Comparison of ENCODE assay signal across 1 cellular context in the genomic region with DNA sequence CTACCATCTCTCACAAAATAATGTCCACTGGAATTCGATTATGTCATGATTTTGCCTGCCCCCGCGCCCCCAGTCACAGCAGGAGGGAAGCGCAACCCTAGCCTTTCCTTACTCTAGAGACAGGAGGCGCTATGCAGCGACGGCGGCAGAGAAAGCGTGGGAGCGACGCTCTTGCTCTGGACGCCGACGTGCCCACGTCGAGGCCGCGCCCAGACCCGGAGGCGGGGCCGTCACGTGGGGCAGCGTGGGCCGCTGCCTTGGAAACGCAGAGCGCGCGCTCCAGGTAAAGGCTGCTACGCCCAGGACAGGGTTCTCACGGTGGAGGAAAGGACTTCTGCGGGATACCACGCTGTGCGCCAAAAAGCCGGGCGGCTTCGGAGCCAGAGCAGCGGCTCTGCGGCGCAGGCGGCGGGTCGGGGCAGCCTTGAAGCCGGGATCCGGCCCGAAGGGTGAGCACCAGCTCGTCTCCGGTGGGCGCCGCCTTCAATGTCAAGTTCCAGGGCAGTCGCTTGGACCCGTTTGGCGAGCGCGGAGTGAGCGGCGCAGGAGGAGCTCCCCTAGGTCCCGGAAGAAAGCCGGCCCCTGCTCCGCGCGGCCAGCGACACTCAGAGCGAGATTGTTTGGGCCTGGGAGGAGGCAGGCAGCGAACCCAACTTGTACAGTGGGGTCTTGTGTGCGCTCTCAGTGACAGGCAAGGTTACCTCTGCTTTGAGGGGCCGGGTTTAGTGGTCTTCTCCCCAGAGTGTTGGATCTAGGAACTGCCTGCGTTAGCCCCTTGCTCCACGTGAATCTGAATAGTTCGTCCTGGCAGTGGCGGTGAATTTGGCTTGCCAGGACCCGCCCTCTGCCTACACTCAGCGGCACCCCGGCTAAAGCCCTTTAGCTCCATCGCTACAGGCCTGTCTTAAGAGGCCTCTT.
A peak's percentile ranks its signal among the peaks of the same experiment; 100 is the strongest.
TF ChIP-seq lines count a peak whose summit lies in the region.

No MANE protein-coding gene starts in this region.

TF ChIP-seq in WTC11, 78 proteins besides CTCF, POLR2A, EP300 and RAD21 (continued from another document and continues in another):
- TF ChIP-seq, protein P1, sequence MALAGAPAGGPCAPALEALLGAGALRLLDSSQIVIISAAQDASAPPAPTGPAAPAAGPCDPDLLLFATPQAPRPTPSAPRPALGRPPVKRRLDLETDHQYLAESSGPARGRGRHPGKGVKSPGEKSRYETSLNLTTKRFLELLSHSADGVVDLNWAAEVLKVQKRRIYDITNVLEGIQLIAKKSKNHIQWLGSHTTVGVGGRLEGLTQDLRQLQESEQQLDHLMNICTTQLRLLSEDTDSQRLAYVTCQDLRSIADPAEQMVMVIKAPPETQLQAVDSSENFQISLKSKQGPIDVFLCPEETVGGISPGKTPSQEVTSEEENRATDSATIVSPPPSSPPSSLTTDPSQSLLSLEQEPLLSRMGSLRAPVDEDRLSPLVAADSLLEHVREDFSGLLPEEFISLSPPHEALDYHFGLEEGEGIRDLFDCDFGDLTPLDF (CRISPR knock-in tag; IDR thresholded peaks at IDR 0.05) = no peak
- TF ChIP-seq RELA (CRISPR knock-in tag; IDR thresholded peaks at IDR 0.05; ENCODE audit: borderline replicate concordance) (no peak), ZNF263 (CRISPR knock-in tag; IDR thresholded peaks at IDR 0.05; ENCODE audit: low read depth) (no peak), NR1H2 (CRISPR knock-in tag; IDR thresholded peaks at IDR 0.05) (no peak), GRHL2 (CRISPR knock-in tag; IDR thresholded peaks at IDR 0.05; ENCODE audit: insufficient replicate concordance, severe bottlenecking) (no peak), FOXP1 (CRISPR knock-in tag; IDR thresholded peaks at IDR 0.05; ENCODE audit: borderline replicate concordance) (peak; percentile 45; the same call in 1 of the 2 replicates), SP1 (CRISPR knock-in tag; conservative IDR thresholded peaks at IDR 0.05) (peak; percentile 98), ZNF121 (CRISPR knock-in tag; IDR thresholded peaks at IDR 0.05) (no peak), RORB (CRISPR knock-in tag; IDR thresholded peaks at IDR 0.05) (no peak), FOXJ3 (CRISPR knock-in tag; IDR thresholded peaks at IDR 0.05; ENCODE audit: borderline replicate concordance) (no peak), FOXK1 (CRISPR knock-in tag; IDR thresholded peaks at IDR 0.05) (peak; percentile 96), ZNF232 (CRISPR knock-in tag; IDR thresholded peaks at IDR 0.05) (no peak), TP53 (CRISPR knock-in tag; IDR thresholded peaks at IDR 0.05) (0 out of 2 replicates have a peak, but pooled peaks have one; percentile 44)
- TF ChIP-seq, protein P2, sequence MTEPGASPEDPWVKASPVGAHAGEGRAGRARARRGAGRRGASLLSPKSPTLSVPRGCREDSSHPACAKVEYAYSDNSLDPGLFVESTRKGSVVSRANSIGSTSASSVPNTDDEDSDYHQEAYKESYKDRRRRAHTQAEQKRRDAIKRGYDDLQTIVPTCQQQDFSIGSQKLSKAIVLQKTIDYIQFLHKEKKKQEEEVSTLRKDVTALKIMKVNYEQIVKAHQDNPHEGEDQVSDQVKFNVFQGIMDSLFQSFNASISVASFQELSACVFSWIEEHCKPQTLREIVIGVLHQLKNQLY (CRISPR knock-in tag; IDR thresholded peaks at IDR 0.05) = 0 out of 2 replicates have a peak, but pooled peaks have one; percentile 31
- TF ChIP-seq, protein P3, sequence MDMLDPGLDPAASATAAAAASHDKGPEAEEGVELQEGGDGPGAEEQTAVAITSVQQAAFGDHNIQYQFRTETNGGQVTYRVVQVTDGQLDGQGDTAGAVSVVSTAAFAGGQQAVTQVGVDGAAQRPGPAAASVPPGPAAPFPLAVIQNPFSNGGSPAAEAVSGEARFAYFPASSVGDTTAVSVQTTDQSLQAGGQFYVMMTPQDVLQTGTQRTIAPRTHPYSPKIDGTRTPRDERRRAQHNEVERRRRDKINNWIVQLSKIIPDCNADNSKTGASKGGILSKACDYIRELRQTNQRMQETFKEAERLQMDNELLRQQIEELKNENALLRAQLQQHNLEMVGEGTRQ (CRISPR knock-in tag; IDR thresholded peaks at IDR 0.05) = peak; percentile 99
- TF ChIP-seq, protein P4, sequence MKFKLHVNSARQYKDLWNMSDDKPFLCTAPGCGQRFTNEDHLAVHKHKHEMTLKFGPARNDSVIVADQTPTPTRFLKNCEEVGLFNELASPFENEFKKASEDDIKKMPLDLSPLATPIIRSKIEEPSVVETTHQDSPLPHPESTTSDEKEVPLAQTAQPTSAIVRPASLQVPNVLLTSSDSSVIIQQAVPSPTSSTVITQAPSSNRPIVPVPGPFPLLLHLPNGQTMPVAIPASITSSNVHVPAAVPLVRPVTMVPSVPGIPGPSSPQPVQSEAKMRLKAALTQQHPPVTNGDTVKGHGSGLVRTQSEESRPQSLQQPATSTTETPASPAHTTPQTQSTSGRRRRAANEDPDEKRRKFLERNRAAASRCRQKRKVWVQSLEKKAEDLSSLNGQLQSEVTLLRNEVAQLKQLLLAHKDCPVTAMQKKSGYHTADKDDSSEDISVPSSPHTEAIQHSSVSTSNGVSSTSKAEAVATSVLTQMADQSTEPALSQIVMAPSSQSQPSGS (CRISPR knock-in tag; IDR thresholded peaks at IDR 0.05; ENCODE audit: borderline replicate concordance, low read depth) = no peak
- TF ChIP-seq, protein P5, sequence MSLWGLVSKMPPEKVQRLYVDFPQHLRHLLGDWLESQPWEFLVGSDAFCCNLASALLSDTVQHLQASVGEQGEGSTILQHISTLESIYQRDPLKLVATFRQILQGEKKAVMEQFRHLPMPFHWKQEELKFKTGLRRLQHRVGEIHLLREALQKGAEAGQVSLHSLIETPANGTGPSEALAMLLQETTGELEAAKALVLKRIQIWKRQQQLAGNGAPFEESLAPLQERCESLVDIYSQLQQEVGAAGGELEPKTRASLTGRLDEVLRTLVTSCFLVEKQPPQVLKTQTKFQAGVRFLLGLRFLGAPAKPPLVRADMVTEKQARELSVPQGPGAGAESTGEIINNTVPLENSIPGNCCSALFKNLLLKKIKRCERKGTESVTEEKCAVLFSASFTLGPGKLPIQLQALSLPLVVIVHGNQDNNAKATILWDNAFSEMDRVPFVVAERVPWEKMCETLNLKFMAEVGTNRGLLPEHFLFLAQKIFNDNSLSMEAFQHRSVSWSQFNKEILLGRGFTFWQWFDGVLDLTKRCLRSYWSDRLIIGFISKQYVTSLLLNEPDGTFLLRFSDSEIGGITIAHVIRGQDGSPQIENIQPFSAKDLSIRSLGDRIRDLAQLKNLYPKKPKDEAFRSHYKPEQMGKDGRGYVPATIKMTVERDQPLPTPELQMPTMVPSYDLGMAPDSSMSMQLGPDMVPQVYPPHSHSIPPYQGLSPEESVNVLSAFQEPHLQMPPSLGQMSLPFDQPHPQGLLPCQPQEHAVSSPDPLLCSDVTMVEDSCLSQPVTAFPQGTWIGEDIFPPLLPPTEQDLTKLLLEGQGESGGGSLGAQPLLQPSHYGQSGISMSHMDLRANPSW (CRISPR knock-in tag; conservative IDR thresholded peaks at IDR 0.05; ENCODE audit: low read depth) = no peak
- TF ChIP-seq, protein P6, sequence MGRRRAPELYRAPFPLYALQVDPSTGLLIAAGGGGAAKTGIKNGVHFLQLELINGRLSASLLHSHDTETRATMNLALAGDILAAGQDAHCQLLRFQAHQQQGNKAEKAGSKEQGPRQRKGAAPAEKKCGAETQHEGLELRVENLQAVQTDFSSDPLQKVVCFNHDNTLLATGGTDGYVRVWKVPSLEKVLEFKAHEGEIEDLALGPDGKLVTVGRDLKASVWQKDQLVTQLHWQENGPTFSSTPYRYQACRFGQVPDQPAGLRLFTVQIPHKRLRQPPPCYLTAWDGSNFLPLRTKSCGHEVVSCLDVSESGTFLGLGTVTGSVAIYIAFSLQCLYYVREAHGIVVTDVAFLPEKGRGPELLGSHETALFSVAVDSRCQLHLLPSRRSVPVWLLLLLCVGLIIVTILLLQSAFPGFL (CRISPR knock-in tag; IDR thresholded peaks at IDR 0.05; ENCODE audit: borderline replicate concordance) = no peak
- TF ChIP-seq, protein P7, sequence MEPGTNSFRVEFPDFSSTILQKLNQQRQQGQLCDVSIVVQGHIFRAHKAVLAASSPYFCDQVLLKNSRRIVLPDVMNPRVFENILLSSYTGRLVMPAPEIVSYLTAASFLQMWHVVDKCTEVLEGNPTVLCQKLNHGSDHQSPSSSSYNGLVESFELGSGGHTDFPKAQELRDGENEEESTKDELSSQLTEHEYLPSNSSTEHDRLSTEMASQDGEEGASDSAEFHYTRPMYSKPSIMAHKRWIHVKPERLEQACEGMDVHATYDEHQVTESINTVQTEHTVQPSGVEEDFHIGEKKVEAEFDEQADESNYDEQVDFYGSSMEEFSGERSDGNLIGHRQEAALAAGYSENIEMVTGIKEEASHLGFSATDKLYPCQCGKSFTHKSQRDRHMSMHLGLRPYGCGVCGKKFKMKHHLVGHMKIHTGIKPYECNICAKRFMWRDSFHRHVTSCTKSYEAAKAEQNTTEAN (CRISPR knock-in tag; IDR thresholded peaks at IDR 0.05) = 0 out of 2 replicates have a peak, but pooled peaks have one; percentile 20
- TF ChIP-seq, protein P8, sequence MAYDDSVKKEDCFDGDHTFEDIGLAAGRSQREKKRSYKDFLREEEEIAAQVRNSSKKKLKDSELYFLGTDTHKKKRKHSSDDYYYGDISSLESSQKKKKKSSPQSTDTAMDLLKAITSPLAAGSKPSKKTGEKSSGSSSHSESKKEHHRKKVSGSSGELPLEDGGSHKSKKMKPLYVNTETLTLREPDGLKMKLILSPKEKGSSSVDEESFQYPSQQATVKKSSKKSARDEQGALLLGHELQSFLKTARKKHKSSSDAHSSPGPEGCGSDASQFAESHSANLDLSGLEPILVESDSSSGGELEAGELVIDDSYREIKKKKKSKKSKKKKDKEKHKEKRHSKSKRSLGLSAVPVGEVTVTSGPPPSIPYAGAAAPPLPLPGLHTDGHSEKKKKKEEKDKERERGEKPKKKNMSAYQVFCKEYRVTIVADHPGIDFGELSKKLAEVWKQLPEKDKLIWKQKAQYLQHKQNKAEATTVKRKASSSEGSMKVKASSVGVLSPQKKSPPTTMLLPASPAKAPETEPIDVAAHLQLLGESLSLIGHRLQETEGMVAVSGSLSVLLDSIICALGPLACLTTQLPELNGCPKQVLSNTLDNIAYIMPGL (CRISPR knock-in tag; IDR thresholded peaks at IDR 0.05) = peak; percentile 68; the same call in 1 of the 2 replicates
- TF ChIP-seq, protein P9, sequence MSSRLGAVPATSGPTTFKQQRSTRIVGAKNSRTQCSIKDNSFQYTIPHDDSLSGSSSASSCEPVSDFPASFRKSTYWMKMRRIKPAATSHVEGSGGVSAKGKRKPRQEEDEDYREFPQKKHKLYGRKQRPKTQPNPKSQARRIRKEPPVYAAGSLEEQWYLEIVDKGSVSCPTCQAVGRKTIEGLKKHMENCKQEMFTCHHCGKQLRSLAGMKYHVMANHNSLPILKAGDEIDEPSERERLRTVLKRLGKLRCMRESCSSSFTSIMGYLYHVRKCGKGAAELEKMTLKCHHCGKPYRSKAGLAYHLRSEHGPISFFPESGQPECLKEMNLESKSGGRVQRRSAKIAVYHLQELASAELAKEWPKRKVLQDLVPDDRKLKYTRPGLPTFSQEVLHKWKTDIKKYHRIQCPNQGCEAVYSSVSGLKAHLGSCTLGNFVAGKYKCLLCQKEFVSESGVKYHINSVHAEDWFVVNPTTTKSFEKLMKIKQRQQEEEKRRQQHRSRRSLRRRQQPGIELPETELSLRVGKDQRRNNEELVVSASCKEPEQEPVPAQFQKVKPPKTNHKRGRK (CRISPR knock-in tag; IDR thresholded peaks at IDR 0.05; ENCODE audit: borderline replicate concordance) = no peak
- TF ChIP-seq, protein P10, sequence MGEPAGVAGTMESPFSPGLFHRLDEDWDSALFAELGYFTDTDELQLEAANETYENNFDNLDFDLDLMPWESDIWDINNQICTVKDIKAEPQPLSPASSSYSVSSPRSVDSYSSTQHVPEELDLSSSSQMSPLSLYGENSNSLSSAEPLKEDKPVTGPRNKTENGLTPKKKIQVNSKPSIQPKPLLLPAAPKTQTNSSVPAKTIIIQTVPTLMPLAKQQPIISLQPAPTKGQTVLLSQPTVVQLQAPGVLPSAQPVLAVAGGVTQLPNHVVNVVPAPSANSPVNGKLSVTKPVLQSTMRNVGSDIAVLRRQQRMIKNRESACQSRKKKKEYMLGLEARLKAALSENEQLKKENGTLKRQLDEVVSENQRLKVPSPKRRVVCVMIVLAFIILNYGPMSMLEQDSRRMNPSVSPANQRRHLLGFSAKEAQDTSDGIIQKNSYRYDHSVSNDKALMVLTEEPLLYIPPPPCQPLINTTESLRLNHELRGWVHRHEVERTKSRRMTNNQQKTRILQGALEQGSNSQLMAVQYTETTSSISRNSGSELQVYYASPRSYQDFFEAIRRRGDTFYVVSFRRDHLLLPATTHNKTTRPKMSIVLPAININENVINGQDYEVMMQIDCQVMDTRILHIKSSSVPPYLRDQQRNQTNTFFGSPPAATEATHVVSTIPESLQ (CRISPR knock-in tag; IDR thresholded peaks at IDR 0.05) = no peak
- TF ChIP-seq, protein P11, sequence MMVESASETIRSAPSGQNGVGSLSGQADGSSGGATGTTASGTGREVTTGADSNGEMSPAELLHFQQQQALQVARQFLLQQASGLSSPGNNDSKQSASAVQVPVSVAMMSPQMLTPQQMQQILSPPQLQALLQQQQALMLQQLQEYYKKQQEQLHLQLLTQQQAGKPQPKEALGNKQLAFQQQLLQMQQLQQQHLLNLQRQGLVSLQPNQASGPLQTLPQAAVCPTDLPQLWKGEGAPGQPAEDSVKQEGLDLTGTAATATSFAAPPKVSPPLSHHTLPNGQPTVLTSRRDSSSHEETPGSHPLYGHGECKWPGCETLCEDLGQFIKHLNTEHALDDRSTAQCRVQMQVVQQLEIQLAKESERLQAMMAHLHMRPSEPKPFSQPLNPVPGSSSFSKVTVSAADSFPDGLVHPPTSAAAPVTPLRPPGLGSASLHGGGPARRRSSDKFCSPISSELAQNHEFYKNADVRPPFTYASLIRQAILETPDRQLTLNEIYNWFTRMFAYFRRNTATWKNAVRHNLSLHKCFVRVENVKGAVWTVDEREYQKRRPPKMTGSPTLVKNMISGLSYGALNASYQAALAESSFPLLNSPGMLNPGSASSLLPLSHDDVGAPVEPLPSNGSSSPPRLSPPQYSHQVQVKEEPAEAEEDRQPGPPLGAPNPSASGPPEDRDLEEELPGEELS (CRISPR knock-in tag; IDR thresholded peaks at IDR 0.05) = no peak
- TF ChIP-seq, protein P12, sequence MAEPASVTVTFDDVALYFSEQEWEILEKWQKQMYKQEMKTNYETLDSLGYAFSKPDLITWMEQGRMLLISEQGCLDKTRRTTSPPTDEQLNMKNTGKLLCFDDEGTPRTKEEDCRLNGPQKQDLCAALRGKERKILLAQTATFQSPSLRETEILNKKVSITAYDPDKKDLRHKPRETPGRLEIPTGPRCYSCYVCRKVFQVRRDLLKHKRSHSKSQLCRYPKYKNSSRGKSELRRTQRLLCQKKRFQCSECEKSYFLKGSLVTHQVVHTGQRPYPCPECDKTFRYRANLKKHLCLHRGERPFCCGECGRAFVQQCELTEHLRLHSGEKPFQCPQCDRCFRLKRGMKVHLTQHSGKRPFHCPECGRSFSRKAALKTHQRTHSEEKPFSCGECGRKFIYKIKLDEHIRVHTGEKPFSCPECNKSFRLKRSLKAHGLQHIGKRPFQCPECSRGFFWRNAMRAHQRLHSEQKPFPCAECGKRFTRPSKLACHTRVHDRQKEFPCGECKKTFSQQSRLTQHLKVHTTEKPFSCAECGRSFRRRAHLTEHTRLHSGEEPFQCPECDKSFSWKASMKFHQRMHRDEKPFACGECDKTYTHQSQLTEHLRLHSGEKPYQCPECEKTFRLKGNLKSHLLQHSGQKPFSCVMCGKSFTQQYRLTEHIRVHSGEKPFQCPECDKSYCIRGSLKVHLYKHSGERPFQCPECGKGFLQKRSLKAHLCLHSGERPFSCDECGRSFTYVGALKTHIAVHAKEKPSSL (CRISPR knock-in tag; conservative IDR thresholded peaks at IDR 0.05) = no peak
- TF ChIP-seq, protein P13, sequence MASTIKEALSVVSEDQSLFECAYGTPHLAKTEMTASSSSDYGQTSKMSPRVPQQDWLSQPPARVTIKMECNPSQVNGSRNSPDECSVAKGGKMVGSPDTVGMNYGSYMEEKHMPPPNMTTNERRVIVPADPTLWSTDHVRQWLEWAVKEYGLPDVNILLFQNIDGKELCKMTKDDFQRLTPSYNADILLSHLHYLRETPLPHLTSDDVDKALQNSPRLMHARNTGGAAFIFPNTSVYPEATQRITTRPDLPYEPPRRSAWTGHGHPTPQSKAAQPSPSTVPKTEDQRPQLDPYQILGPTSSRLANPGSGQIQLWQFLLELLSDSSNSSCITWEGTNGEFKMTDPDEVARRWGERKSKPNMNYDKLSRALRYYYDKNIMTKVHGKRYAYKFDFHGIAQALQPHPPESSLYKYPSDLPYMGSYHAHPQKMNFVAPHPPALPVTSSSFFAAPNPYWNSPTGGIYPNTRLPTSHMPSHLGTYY (CRISPR knock-in tag; IDR thresholded peaks at IDR 0.05) = no peak
